In genomic region chr7:159227433-159227832, GRCh38 we compare ENCODE assay signal across 24 cellular contexts.
A peak's percentile ranks its signal among the peaks of the same experiment; 100 is the strongest.
DNase-seq lines count a peak whose midpoint lies in the region; ATAC-seq, FAIRE-seq and TF ChIP-seq lines count a peak whose summit lies in the region.
"Had no signal": no experiment of that assay in that cellular context is flagged by ENCODE, and none has a peak within 500 bp of the region (broad histone marks: within the 10 kb centered on the region; RNA-seq: fewer than 3 reads in every experiment).

No MANE protein-coding gene starts in this region.

- peak overlapping the region; percentile 4 for H3K27ac ChIP-seq in caudate nucleus (ENCODE audit: low read depth, low read length)
- H3K27ac ChIP-seq in pancreas, result no peak overlapping the region
- H3K27ac ChIP-seq in osteoblast (ENCODE audit: low read depth, low read length), result no peak overlapping the region
- H3K27ac ChIP-seq: hepatocyte, thyroid gland had no signal

- no peaks in the 10 kb centered on the region for H4K20me1 ChIP-seq in osteoblast (ENCODE audit: insufficient read depth, low read length)

- no peaks in the 10 kb centered on the region for H3K79me2 ChIP-seq in osteoblast (ENCODE audit: insufficient read depth, low read length)
- H3K79me2 ChIP-seq: hepatocyte had no signal

- H3K36me3 ChIP-seq in pancreas, result no peaks in the 10 kb centered on the region
- H3K36me3 ChIP-seq in osteoblast (ENCODE audit: insufficient read depth, low read length), result no peaks in the 10 kb centered on the region
- H3K36me3 ChIP-seq: thyroid gland had no signal

- H3K27me3 ChIP-seq in pancreas, result no peaks in the 10 kb centered on the region
- no peaks in the 10 kb centered on the region for H3K27me3 ChIP-seq in osteoblast (ENCODE audit: insufficient read depth, low read length)
- H3K27me3 ChIP-seq: hepatocyte, thyroid gland had no signal

- DNase-seq in COLO829 (ENCODE audit: low spot score) (peak; percentile 15), HT-29 (ENCODE audit: low spot score) (peak; percentile 48), caudate nucleus (lab: John Stamatoyannopoulos, UW) (peak in 27 of 61 donors; percentile 3 to 85 (median 26)), pancreas (no peak), osteoblast (ENCODE audit: insufficient read length, low spot score, missing footprints) (no peak), GM12892 (ENCODE audit: insufficient read length) (no peak)
- DNase-seq: activated CD4-positive, alpha-beta T cell treated with anti-CD3 and anti-CD28 coated beads, Interleukin-2, amount 50 U/mL, for 48 hours; activated CD4-positive, CD25-positive, alpha-beta regulatory T cell; activated effector memory CD4-positive, alpha-beta T cell treated with Interleukin-2 at 50 U/mL for 16 hours; aorta; Calu3; cortex of kidney; GOT3; naive B cell; NCI-H187; NCI-H526 treated with DMSO at 0.1 percent for 48 hours; small intestine; stimulated activated CD8-positive, alpha-beta memory T cell treated with anti-CD3 and anti-CD28 coated beads, Interleukin-4, amount 100 ng/mL, for 48 hours; stimulated activated naive CD8-positive, alpha-beta T cell treated with anti-CD3 and anti-CD28 coated beads, Interleukin-15, amount 100 ng/mL, for 72 hours; T-helper 1 cell; thyroid gland had no signal

- H3K9me3 ChIP-seq in pancreas, result no peaks in the 10 kb centered on the region
- H3K9me3 ChIP-seq in osteoblast (ENCODE audit: low read depth, low read length), result peaks cover 2% of the 10 kb centered on the region
- H3K9me3 ChIP-seq: thyroid gland had no signal

- intact Hi-C loops in pancreas (cut with DNase I), result no loop called here

- H2AFZ ChIP-seq in osteoblast (ENCODE audit: low read length), result no peak overlapping the region
- H2AFZ ChIP-seq: hepatocyte had no signal

- H3K4me2 ChIP-seq in osteoblast (ENCODE audit: insufficient read depth, low read length), result no peak overlapping the region
- H3K4me2 ChIP-seq: hepatocyte had no signal

- H3K4me3 ChIP-seq in pancreas (no peak overlapping the region), osteoblast (ENCODE audit: insufficient read depth, low read length) (no peak overlapping the region)
- H3K4me3 ChIP-seq: hepatocyte, thyroid gland had no signal

- WGBS in pancreas, 2 donors, result 60 to 61% methylated on average over 5 of the region's 5 CpGs

- ATAC-seq in pancreas (peak in 3 of 4 donors; percentile 16 to 24 (median 22)), GM19455 (IDR thresholded peaks at IDR 0.05; ENCODE audit: unreplicated experiment) (no peak)
- ATAC-seq: stimulated activated naive CD8-positive, alpha-beta T cell treated with anti-CD3 and anti-CD28 coated beads, Interleukin-15, amount 100 ng/mL, for 72 hours had no signal

- FAIRE-seq in pancreas (lab: Jason Lieb, UNC), result no peak
- FAIRE-seq in GM12892 (lab: Jason Lieb, UNC), result no peak
- FAIRE-seq: frontal cortex, small intestine had no signal

- no peaks in the 10 kb centered on the region for H3K4me1 ChIP-seq in pancreas
- no peaks in the 10 kb centered on the region for H3K4me1 ChIP-seq in osteoblast (ENCODE audit: insufficient read depth, low read length)
- H3K4me1 ChIP-seq: thyroid gland had no signal

- no peak for TF ChIP-seq CTCF in pancreas (IDR thresholded peaks at IDR 0.05)
- no peak for TF ChIP-seq CTCF in osteoblast (IDR thresholded peaks at IDR 0.05; ENCODE audit: extremely low read depth, low read depth, low read length)

- no peak for TF ChIP-seq POLR2A in GM12892 (IDR thresholded peaks at IDR 0.05; ENCODE audit: low read depth, low read length)

Comparison
In these comparisons a context has a peak if more than half of its experiments do, and no peak if none do; other contexts are left out.
1. DNase-seq: peak in COLO829 (single experiment) and HT-29 (single experiment); none in pancreas (0 of 6), osteoblast (single experiment) and GM12892 (single experiment).